ENCODE assay signal across 1 cellular context in genomic region chr3:44272191-44272590, GRCh38.
TF ChIP-seq lines count a peak whose summit lies in the region.

No MANE protein-coding gene starts in this region.

TF ChIP-seq in K562, 482 proteins besides CTCF, POLR2A, EP300 and RAD21 (continued from another document):
- TF ChIP-seq PATZ1 (CRISPR knock-in tag; IDR thresholded peaks at IDR 0.05; ENCODE audit: borderline replicate concordance) (no peak), CLOCK (CRISPR knock-in tag; IDR thresholded peaks at IDR 0.05; ENCODE audit: borderline replicate concordance) (no peak), GTF2F1 (IDR thresholded peaks at IDR 0.05; ENCODE audit: low read depth, low read length) (no peak), RBM25 (IDR thresholded peaks at IDR 0.05; ENCODE audit: low read depth, low read length, severe bottlenecking) (peak; percentile 53), ZNF184 (CRISPR knock-in tag; IDR thresholded peaks at IDR 0.05) (peak; percentile 62; the same call in 1 of the 2 replicates), FOSL1 (tag; conservative IDR thresholded peaks at IDR 0.05) (no peak), HOMEZ (CRISPR knock-in tag; IDR thresholded peaks at IDR 0.05) (no peak), ARID1B (IDR thresholded peaks at IDR 0.05) (no peak)
